ENCODE assay signal across 21 cellular contexts in genomic region chr10:6321880-6322279, GRCh38.
DNase-seq lines count a peak whose midpoint lies in the region; ATAC-seq and TF ChIP-seq lines count a peak whose summit lies in the region.
"Had no signal": no experiment of that assay in that cellular context is flagged by ENCODE, and none has a peak within 500 bp of the region (broad histone marks: within the 10 kb centered on the region; RNA-seq: fewer than 3 reads in every experiment).

No MANE protein-coding gene starts in this region.

- H3K4me1 Mint-ChIP-seq in stimulated activated naive B cell treated with anti-CD40 and anti-IgM and Interleukin-4, amounts not matched to agents 10 μg/mL and 1 μg/mL and 100 μg/mL, for 72 hours = peaks cover 21 to 22% of the 10 kb centered on the region in 2 donors
- H3K4me1 Mint-ChIP-seq: CD8-positive, alpha-beta memory T cell had no signal

- no peak overlapping the region for H3K27ac ChIP-seq in brain microvascular endothelial cell
- peak overlapping the region; percentile 51 for H3K27ac ChIP-seq in mesodermal cell (ENCODE audit: low read depth, low read length, severe bottlenecking)
- H3K27ac ChIP-seq: 22Rv1, left ventricle myocardium inferior had no signal

- no peak for ATAC-seq in stimulated activated naive B cell treated with anti-CD40 and anti-IgM and Interleukin-4, amounts not matched to agents 10 μg/mL and 1 μg/mL and 100 μg/mL, for 72 hours (replicated peaks)
- ATAC-seq in HG03457 (IDR thresholded peaks at IDR 0.05; ENCODE audit: unreplicated experiment) = no peak
- ATAC-seq: Right ventricle myocardium inferior had no signal

- H3K36me3 ChIP-seq in brain microvascular endothelial cell (replicated peaks) (no peaks in the 10 kb centered on the region), mesodermal cell (ENCODE audit: control insufficient read depth, insufficient read depth, low read length) (no peaks in the 10 kb centered on the region)
- H3K36me3 ChIP-seq: left ventricle myocardium inferior had no signal

- 83 to 93% methylated on average over 8 of the region's 9 CpGs for WGBS in mesodermal cell (ENCODE audit: insufficient coverage in 2 of 2), 2 experiments

- DNase-seq in DMS53 (lab: John Stamatoyannopoulos, UW) (peak; percentile 13), DMS53 treated with DMSO at 0.1 percent for 48 hours (lab: John Stamatoyannopoulos, UW; ENCODE audit: unreplicated experiment) (no peak), M059J (ENCODE audit: low read depth) (peak; percentile 54), brain microvascular endothelial cell (peak; percentile 7), NOMO-1 treated with dmso at 0.1 percent for 144 hours (lab: John Stamatoyannopoulos, UW; ENCODE audit: unreplicated experiment) (no peak)
- no peak for DNase-seq in stimulated activated naive B cell treated with anti-CD40 and anti-IgM and Interleukin-4, amounts not matched to agents 10 μg/mL and 1 μg/mL and 100 μg/mL, for 72 hours
- DNase-seq: activated CD4-positive, alpha-beta T cell treated with anti-CD3 and anti-CD28 coated beads, Interleukin-2, amount 10 ng/mL, durations not matched to agents 7 days and 5 days; activated T-cell treated with anti-CD3 and anti-CD28 coated beads, Interleukin-2, amount 50 U/mL, for 1 hour; CD8-positive, alpha-beta memory T cell; cortex of kidney; erythroblast; GF-D8; left ventricle myocardium inferior; MM.1S; NCI-H774; T-helper 9 cell had no signal

- no peak overlapping the region for H3K4me3 ChIP-seq in brain microvascular endothelial cell (ENCODE audit: low read depth, low read length)
- no peak overlapping the region for H3K4me3 ChIP-seq in mesodermal cell (ENCODE audit: extremely low read depth, insufficient read depth, low read length, poor library complexity, severe bottlenecking)
- H3K4me3 ChIP-seq: left ventricle myocardium inferior had no signal

- no peaks in the 10 kb centered on the region for H3K9me3 ChIP-seq in mesodermal cell (ENCODE audit: control insufficient read depth, low read length)
- H3K9me3 ChIP-seq: left ventricle myocardium inferior had no signal

- H3K4me1 ChIP-seq in mesodermal cell (ENCODE audit: control insufficient read depth, insufficient read depth, low read length, poor library complexity, severe bottlenecking) = peaks cover 18% of the 10 kb centered on the region
- H3K4me1 ChIP-seq: left ventricle myocardium inferior had no signal

- no peaks in the 10 kb centered on the region for H3K9me3 Mint-ChIP-seq in stimulated activated naive B cell treated with anti-CD40 and anti-IgM and Interleukin-4, amounts not matched to agents 10 μg/mL and 1 μg/mL and 100 μg/mL, for 72 hours
- H3K9me3 Mint-ChIP-seq: CD8-positive, alpha-beta memory T cell had no signal

- peaks cover 0 to 6% of the 10 kb centered on the region in 2 donors for H3K36me3 Mint-ChIP-seq in stimulated activated naive B cell treated with anti-CD40 and anti-IgM and Interleukin-4, amounts not matched to agents 10 μg/mL and 1 μg/mL and 100 μg/mL, for 72 hours

- H3K27ac Mint-ChIP-seq in stimulated activated naive B cell treated with anti-CD40 and anti-IgM and Interleukin-4, amounts not matched to agents 10 μg/mL and 1 μg/mL and 100 μg/mL, for 72 hours = no peak overlapping the region
- H3K27ac Mint-ChIP-seq: activated CD4-positive, alpha-beta T cell treated with anti-CD3 and anti-CD28 coated beads, Interleukin-2, amount 10 ng/mL, durations not matched to agents 7 days and 5 days; CD8-positive, alpha-beta memory T cell; progenitor cell of endocrine pancreas had no signal

- no peaks in the 10 kb centered on the region for H3K27me3 Mint-ChIP-seq in stimulated activated naive B cell treated with anti-CD40 and anti-IgM and Interleukin-4, amounts not matched to agents 10 μg/mL and 1 μg/mL and 100 μg/mL, for 72 hours
- H3K27me3 Mint-ChIP-seq: activated CD4-positive, alpha-beta T cell treated with anti-CD3 and anti-CD28 coated beads, Interleukin-2, amount 10 ng/mL, durations not matched to agents 7 days and 5 days; CD8-positive, alpha-beta memory T cell; progenitor cell of endocrine pancreas had no signal

- H3K4me3 Mint-ChIP-seq in stimulated activated naive B cell treated with anti-CD40 and anti-IgM and Interleukin-4, amounts not matched to agents 10 μg/mL and 1 μg/mL and 100 μg/mL, for 72 hours = no peak overlapping the region
- H3K4me3 Mint-ChIP-seq: activated CD4-positive, alpha-beta T cell treated with anti-CD3 and anti-CD28 coated beads, Interleukin-2, amount 10 ng/mL, durations not matched to agents 7 days and 5 days; CD8-positive, alpha-beta memory T cell had no signal

- in situ Hi-C loops in brain microvascular endothelial cell (cut with HindIII; ENCODE audit: low pct_ligation_motif_present, low sequenced_read_pairs) = no loop called here

- H3K27me3 ChIP-seq in brain microvascular endothelial cell (replicated peaks) = no peaks in the 10 kb centered on the region

- TF ChIP-seq CTCF in brain microvascular endothelial cell (IDR thresholded peaks at IDR 0.05; ENCODE audit: low read depth, low read length, missing control alignments) = no peak

Comparison
In these comparisons a context has a peak if more than half of its experiments do, and no peak if none do; other contexts are left out.
1. DNase-seq: peak in DMS53 (single experiment), M059J (single experiment) and brain microvascular endothelial cell (single experiment); none in DMS53 treated with DMSO at 0.1 percent for 48 hours (single experiment), stimulated activated naive B cell treated with anti-CD40 and anti-IgM and Interleukin-4, amounts not matched to agents 10 μg/mL and 1 μg/mL and 100 μg/mL, for 72 hours (single experiment) and NOMO-1 treated with dmso at 0.1 percent for 144 hours (single experiment).